ENCODE assay signal across 18 cellular contexts in the genomic region with DNA sequence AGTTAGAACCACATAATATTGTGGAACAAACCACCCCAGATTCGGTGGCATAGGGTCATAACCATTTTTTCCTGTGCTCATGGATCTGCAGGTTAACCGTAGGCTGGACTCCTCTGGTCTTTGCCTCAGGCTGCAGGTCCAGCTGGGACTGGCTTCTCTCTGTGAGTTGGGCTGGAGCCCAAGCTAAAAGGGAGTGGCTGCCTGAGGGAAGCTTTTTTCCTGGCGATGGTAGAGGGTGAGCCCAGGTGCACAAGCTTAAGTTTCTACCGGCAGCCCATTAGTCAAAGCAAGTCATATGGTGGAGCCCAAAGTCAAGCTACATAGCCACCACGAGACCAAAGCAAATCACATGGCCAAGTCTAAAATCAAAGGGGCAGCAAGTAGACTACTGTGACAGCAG. TPM values are rescaled to one million over a fixed set of nuclear protein-coding genes. Genes with fewer than 3 reads are reported as not detected.
"Had no signal": no experiment of that assay in that cellular context is flagged by ENCODE, and none has a peak within 500 bp of the region (broad histone marks: within the 10 kb centered on the region; RNA-seq: fewer than 3 reads in every experiment).

No MANE protein-coding gene starts in this region.

- H3K4me1 ChIP-seq: esophagus squamous epithelium had no signal

- H3K9me3 ChIP-seq: esophagus squamous epithelium had no signal

- H3K4me3 ChIP-seq: dorsolateral prefrontal cortex, esophagus squamous epithelium had no signal

- H3K4me1 Mint-ChIP-seq: brain had no signal

- H3K27me3 Mint-ChIP-seq: activated CD4-positive, alpha-beta memory T cell treated with anti-CD3 and anti-CD28 coated beads for 36 hours; brain; stimulated activated naive CD8-positive, alpha-beta T cell treated with anti-CD3 and anti-CD28 coated beads, Interleukin-15, Interleukin-2, amounts not matched to agents 100 ng/mL and 50 ng/mL, for 24 hours had no signal

- H3K27ac ChIP-seq: dorsolateral prefrontal cortex, esophagus squamous epithelium had no signal

- H3K36me3 ChIP-seq: esophagus squamous epithelium had no signal

- DNase-seq: activated CD4-positive, alpha-beta memory T cell treated with anti-CD3 and anti-CD28 coated beads for 36 hours; activated effector memory CD4-positive, alpha-beta T cell treated with anti-CD3 and anti-CD28 coated beads, Interleukin-2, amount 50 U/mL, for 16 hours; activated T-cell treated with anti-CD3 and anti-CD28 coated beads, Interleukin-2, amount 50 U/mL, for 4 hours; amniotic stem cell; dorsolateral prefrontal cortex; esophagus squamous epithelium; foreskin fibroblast; left ventricle myocardium superior; stimulated activated CD4-positive, alpha-beta T cell treated with anti-CD3 and anti-CD28 coated beads, Interleukin-4, amount 100 ng/mL, for 24 hours; T-helper 9 cell had no signal

- H3K9me3 Mint-ChIP-seq: activated CD4-positive, alpha-beta memory T cell treated with anti-CD3 and anti-CD28 coated beads for 36 hours; activated naive CD4-positive, alpha-beta T cell treated with anti-CD3 and anti-CD28 coated beads, Interleukin-2, amount 50 U/mL, for 72 hours; activated T-cell treated with anti-CD3 and anti-CD28 coated beads, Interleukin-2, amount 50 U/mL, for 4 hours; stimulated activated naive CD8-positive, alpha-beta T cell treated with anti-CD3 and anti-CD28 coated beads, Interleukin-15, Interleukin-2, amounts not matched to agents 100 ng/mL and 50 ng/mL, for 24 hours had no signal

- H3K36me3 Mint-ChIP-seq: activated CD4-positive, alpha-beta memory T cell treated with anti-CD3 and anti-CD28 coated beads for 36 hours; brain had no signal

- H3K27me3 ChIP-seq: dorsolateral prefrontal cortex, esophagus squamous epithelium had no signal

- H3K4me3 Mint-ChIP-seq: activated CD4-positive, alpha-beta memory T cell treated with anti-CD3 and anti-CD28 coated beads for 36 hours; activated T-cell treated with anti-CD3 and anti-CD28 coated beads, Interleukin-2, amount 50 U/mL, for 4 hours; brain; stimulated activated naive CD8-positive, alpha-beta T cell treated with anti-CD3 and anti-CD28 coated beads, Interleukin-15, Interleukin-2, amounts not matched to agents 100 ng/mL and 50 ng/mL, for 24 hours had no signal

- H3K27ac Mint-ChIP-seq: activated CD4-positive, alpha-beta memory T cell treated with anti-CD3 and anti-CD28 coated beads for 36 hours; activated naive CD4-positive, alpha-beta T cell treated with anti-CD3 and anti-CD28 coated beads, Interleukin-2, amount 50 U/mL, for 72 hours; brain; stimulated activated naive CD8-positive, alpha-beta T cell treated with anti-CD3 and anti-CD28 coated beads, Interleukin-15, Interleukin-2, amounts not matched to agents 100 ng/mL and 50 ng/mL, for 24 hours had no signal

RNA-seq across cellular contexts. Expression of gene EPHX4, which starts 13.8 kb away (rescaled TPM):
- total RNA-seq: osteocyte had no signal

RNA-seq across cellular contexts. Expression of gene SETSIP, which starts 31.6 kb away (rescaled TPM):
- total RNA-seq: activated CD4-positive, alpha-beta memory T cell treated with anti-CD3 and anti-CD28 coated beads for 36 hours; activated naive CD4-positive, alpha-beta T cell treated with anti-CD3 and anti-CD28 coated beads, Interleukin-2, amount 50 U/mL, for 72 hours; activated T-cell treated with anti-CD3 and anti-CD28 coated beads, Interleukin-2, amount 50 U/mL, for 4 hours; cerebellum; esophagus squamous epithelium; left ventricle myocardium superior; mesenteric fat pad; osteocyte; temporal lobe; ureter had no signal
